In the genomic region with DNA sequence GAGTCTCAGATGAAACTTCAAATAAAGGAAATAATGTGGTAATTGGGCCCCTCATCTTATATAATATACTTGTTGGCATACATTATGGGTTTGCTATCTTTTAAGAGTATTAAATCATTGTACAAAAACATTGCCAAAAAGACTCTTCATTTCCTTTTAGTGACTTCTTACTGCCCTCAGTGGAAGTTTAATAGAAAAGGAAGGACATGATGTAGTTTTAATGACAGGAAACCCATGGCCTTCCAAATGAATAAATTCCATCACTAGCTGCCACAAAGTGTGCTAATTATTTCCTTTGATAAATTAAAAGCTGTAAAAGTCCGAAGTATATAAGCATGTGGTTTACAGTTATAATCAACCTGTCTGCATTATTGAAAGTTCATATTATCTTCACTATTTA, we compare ENCODE assay signal across 1 cellular context.
TF ChIP-seq lines count a peak whose summit lies in the region.

No MANE protein-coding gene starts in this region.

TF ChIP-seq in SK-N-SH, 30 proteins besides CTCF, POLR2A, EP300 and RAD21 (continued from another document):
- TF ChIP-seq, protein P1, sequence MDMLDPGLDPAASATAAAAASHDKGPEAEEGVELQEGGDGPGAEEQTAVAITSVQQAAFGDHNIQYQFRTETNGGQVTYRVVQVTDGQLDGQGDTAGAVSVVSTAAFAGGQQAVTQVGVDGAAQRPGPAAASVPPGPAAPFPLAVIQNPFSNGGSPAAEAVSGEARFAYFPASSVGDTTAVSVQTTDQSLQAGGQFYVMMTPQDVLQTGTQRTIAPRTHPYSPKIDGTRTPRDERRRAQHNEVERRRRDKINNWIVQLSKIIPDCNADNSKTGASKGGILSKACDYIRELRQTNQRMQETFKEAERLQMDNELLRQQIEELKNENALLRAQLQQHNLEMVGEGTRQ (IDR thresholded peaks at IDR 0.05; ENCODE audit: borderline replicate concordance, low read depth, low read length): no peak
- TF ChIP-seq NRF1 (IDR thresholded peaks at IDR 0.05; ENCODE audit: low read depth, low read length) (no peak), TEAD4 (IDR thresholded peaks at IDR 0.05; ENCODE audit: borderline replicate concordance, insufficient read depth) (no peak), EZH2phosphoT487 (IDR thresholded peaks at IDR 0.05; ENCODE audit: borderline replicate concordance, low read depth) (no peak), FOSL2 (IDR thresholded peaks at IDR 0.05; ENCODE audit: borderline replicate concordance, low read depth) (no peak)
